ENCODE assay signal across 8 cellular contexts in the genomic region with DNA sequence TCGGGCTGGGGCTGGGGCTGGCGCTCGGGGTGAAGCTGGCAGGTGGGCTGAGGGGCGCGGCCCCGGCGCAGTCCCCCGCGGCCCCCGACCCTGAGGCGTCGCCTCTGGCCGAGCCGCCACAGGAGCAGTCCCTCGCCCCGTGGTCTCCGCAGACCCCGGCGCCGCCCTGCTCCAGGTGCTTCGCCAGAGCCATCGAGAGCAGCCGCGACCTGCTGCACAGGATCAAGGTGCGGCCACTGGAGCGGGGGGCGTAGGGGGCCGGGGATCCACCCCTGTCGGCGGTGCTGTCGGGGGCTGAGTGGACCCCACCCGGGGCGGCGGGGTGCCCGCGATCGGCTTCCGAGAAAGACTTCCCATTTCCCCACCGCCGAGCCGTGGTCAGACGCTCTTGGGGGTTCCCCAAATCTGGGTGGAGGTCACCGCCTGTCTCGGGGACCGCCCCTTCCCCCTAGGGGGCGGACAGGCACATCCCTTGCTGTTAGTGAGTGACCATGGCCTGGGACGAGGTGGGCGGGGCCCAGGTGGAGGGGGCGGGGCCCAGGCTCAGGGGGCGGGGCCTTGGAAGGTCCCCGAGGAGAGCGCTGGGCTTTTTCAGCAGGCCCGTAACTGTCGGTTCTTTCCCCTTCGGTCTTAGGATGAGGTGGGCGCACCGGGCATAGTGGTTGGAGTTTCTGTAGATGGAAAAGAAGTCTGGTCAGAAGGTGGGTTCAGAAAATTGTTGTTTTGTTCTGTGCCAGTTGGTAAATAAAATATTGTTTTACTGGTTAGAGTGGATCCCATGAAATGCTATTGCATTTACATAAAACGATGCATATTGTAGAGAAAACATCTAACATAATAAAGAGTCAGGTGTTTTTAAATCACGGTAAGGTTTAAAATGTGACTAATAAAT. TPM values are rescaled to one million over a fixed set of nuclear protein-coding genes. Genes with fewer than 3 reads are reported as not detected.
A peak's percentile ranks its signal among the peaks of the same experiment; 100 is the strongest.
DNase-seq lines count a peak whose midpoint lies in the region; ATAC-seq and TF ChIP-seq lines count a peak whose summit lies in the region.

No MANE protein-coding gene starts in this region.

- peak; percentile 76 for DNase-seq in G401 (ENCODE audit: low spot score)
- peak; percentile 97 for DNase-seq in H7
- DNase-seq in SW480 (ENCODE audit: low spot score) = peak; percentile 71
- peak; percentile 91 for DNase-seq in adipocyte (ENCODE audit: low read depth)
- peak; percentile 81 to 84 for DNase-seq in heart right ventricle
- DNase-seq in pons (ENCODE audit: low spot score) = peak; percentile 88
- DNase-seq in upper lobe of left lung = peak; percentile 97 to 98

- no peaks in the 10 kb centered on the region for H3K9me2 ChIP-seq in Loucy (replicated peaks; ENCODE audit: low read depth, low read length)

- H3K27me3 ChIP-seq in H7 (ENCODE audit: control insufficient read depth, insufficient read depth, low read length) = no peaks in the 10 kb centered on the region
- H3K27me3 ChIP-seq in Loucy (ENCODE audit: insufficient read depth, low read length, poor library complexity, severe bottlenecking) = no peaks in the 10 kb centered on the region
- H3K27me3 ChIP-seq in adipocyte (replicated peaks; ENCODE audit: control insufficient read depth, insufficient read depth, low read length) = no peaks in the 10 kb centered on the region
- no peaks in the 10 kb centered on the region for H3K27me3 ChIP-seq in heart right ventricle
- no peaks in the 10 kb centered on the region for H3K27me3 ChIP-seq in upper lobe of left lung

- H3F3A ChIP-seq in Loucy (ENCODE audit: low read depth) = no peaks in the 10 kb centered on the region

- H3K9ac ChIP-seq in Loucy (ENCODE audit: low read depth, low read length, poor library complexity, severe bottlenecking) = peak overlapping the region; percentile 73
- H3K9ac ChIP-seq in adipocyte (ENCODE audit: low read length) = peak overlapping the region; percentile 86

- in situ Hi-C loops in G401 (cut with HindIII; ENCODE audit: low sequenced_read_pairs) = no loop called here

- TF ChIP-seq POLR2A in upper lobe of left lung (IDR thresholded peaks at IDR 0.05) = peak in 3 of 4 donors; percentile 10 to 80 (median 53)

- peak overlapping the region; percentile 86 for H3K4me3 ChIP-seq in H7 (ENCODE audit: insufficient read depth, low read depth, low read length)
- peak overlapping the region; percentile 82 for H3K4me3 ChIP-seq in Loucy (ENCODE audit: low read length, poor library complexity, severe bottlenecking)
- H3K4me3 ChIP-seq in adipocyte (ENCODE audit: low read length) = peak overlapping the region; percentile 93
- peak overlapping the region; percentile 91 to 100 (median 97) for H3K4me3 ChIP-seq in heart right ventricle
- peak overlapping the region; percentile 84 to 99 (median 93) for H3K4me3 ChIP-seq in upper lobe of left lung

- peak; percentile 95 to 98 (median 98) for ATAC-seq in heart right ventricle
- ATAC-seq in upper lobe of left lung (ENCODE audit: low FRiP score in 2 of 2) = peak; percentile 99 to 100

- intact Hi-C loops in heart right ventricle (cut with DNase I) = loop anchor here in 1 of 10 donors (5.0 to 10.0 kb wide), 2 partner anchors 35 to 283 kb away; partner anchors contain the start of gene RPS27L

- H3K36me3 ChIP-seq in H7 (replicated peaks; ENCODE audit: control insufficient read depth, insufficient read depth, low read length) = no peaks in the 10 kb centered on the region
- H3K36me3 ChIP-seq in Loucy (ENCODE audit: insufficient read depth, low read length) = no peaks in the 10 kb centered on the region
- H3K36me3 ChIP-seq in adipocyte (ENCODE audit: control insufficient read depth, insufficient read depth, low read length, severe bottlenecking) = peaks cover 18% of the 10 kb centered on the region
- H3K36me3 ChIP-seq in heart right ventricle = peaks cover 0 to 27% (median 8%) of the 10 kb centered on the region in 9 donors
- H3K36me3 ChIP-seq in upper lobe of left lung = peaks cover 0 to 16% (median 4%) of the 10 kb centered on the region in 4 donors

- WGBS in heart right ventricle, 2 donors = 1 to 2% methylated on average over 48 to 59 of the region's 59 CpGs
- WGBS in upper lobe of left lung, 2 donors = 2 to 5% methylated on average over 8 to 19 of the region's 59 CpGs

- peaks cover 8% of the 10 kb centered on the region; the same call in 1 of the 2 replicates for H3K9me3 ChIP-seq in Loucy (ENCODE audit: insufficient read depth, low read depth, low read length)
- peaks cover 5% of the 10 kb centered on the region for H3K9me3 ChIP-seq in adipocyte (ENCODE audit: control insufficient read depth, low read length)
- H3K9me3 ChIP-seq in heart right ventricle = peaks cover 0 to 13% (median 0%) of the 10 kb centered on the region in 11 donors
- peaks cover 0 to 13% (median 4%) of the 10 kb centered on the region in 4 donors for H3K9me3 ChIP-seq in upper lobe of left lung

- H4K20me1 ChIP-seq in Loucy (ENCODE audit: insufficient read depth, low read length, poor library complexity, severe bottlenecking) = no peaks in the 10 kb centered on the region

- H3K27ac ChIP-seq in heart right ventricle = peak overlapping the region; percentile 94 to 98 (median 96)
- H3K27ac ChIP-seq in upper lobe of left lung = peak overlapping the region; percentile 94 to 99 (median 96)

- peak overlapping the region; percentile 99 for H2AFZ ChIP-seq in Loucy (ENCODE audit: low read length)

- H3K79me2 ChIP-seq in Loucy (ENCODE audit: insufficient read depth, low read length) = peaks cover 10% of the 10 kb centered on the region

- peak overlapping the region; percentile 89 for H3K4me2 ChIP-seq in Loucy (ENCODE audit: low read depth, low read length, poor library complexity, severe bottlenecking)

- H3K4me1 ChIP-seq in Loucy (ENCODE audit: insufficient read depth, low read length, poor library complexity, severe bottlenecking) = peaks cover 12% of the 10 kb centered on the region
- H3K4me1 ChIP-seq in adipocyte (ENCODE audit: control insufficient read depth, insufficient read depth, low read length) = peaks cover 12% of the 10 kb centered on the region
- H3K4me1 ChIP-seq in heart right ventricle = peaks cover 0 to 13% (median 8%) of the 10 kb centered on the region in 9 donors
- peaks cover 6 to 14% (median 9%) of the 10 kb centered on the region in 4 donors for H3K4me1 ChIP-seq in upper lobe of left lung

- TF ChIP-seq CTCF in Loucy (conservative IDR thresholded peaks at IDR 0.05; ENCODE audit: low read length) (no peak), heart right ventricle (IDR thresholded peaks at IDR 0.05) (peak in 6 of 9 donors; percentile 24 to 53 (median 38)), upper lobe of left lung (IDR thresholded peaks at IDR 0.05) (peak in 5 of 6 experiments; percentile 10 to 45 (median 33))

- no peak for TF ChIP-seq EP300 in upper lobe of left lung (IDR thresholded peaks at IDR 0.05)

RNA-seq across cellular contexts. Expression of gene LACTB, which starts 0.6 kb away (rescaled TPM):
- total RNA-seq in G401 (2014; rRNA removed; shearing (Covaris generic)) = 8.7 and 17.5 TPM in 2 replicates
- total RNA-seq in H7 (2014; rRNA removed; shearing (Covaris generic)) = 14.0 and 19.2 TPM in 2 replicates
- total RNA-seq in heart right ventricle (10 to 100 TPM; 22.2 to 32.2 (median 24.6) TPM), upper lobe of left lung (10 to 100 TPM; 18.4 to 31.5 (median 23.1) TPM)
- 10 to 100 TPM; 11.6 to 19.6 TPM for polyA plus RNA-seq in heart right ventricle

RNA-seq across cellular contexts. Expression of gene RPS27L, which starts 35.0 kb away (rescaled TPM):
- total RNA-seq in G401 (2014; rRNA removed; shearing (Covaris generic)) = 166 and 216 TPM in 2 replicates
- 26.9 and 29.0 TPM in 2 replicates for total RNA-seq in H7 (2014; rRNA removed; shearing (Covaris generic))
- total RNA-seq in heart right ventricle (100 to 1,000 TPM; 117 to 177 (median 145) TPM), upper lobe of left lung (100 to 1,000 TPM in 3 of 6 donors, 10 to 100 TPM in 3; 30.3 to 165 (median 117) TPM)
- 10 to 100 TPM; 70.6 to 95.0 TPM for polyA plus RNA-seq in heart right ventricle

Comparison
In these comparisons a context has a peak if more than half of its experiments do, and no peak if none do; other contexts are left out.
1. Peak in every context shown above with its lines: DNase-seq, ATAC-seq, H3K4me3 ChIP-seq and H3K27ac ChIP-seq.